Comparison of ENCODE assay signal across 8 cellular contexts in genomic region chr16:63146251-63146650, GRCh38.
"Had no signal": no experiment of that assay in that cellular context is flagged by ENCODE, and none has a peak within 500 bp of the region (broad histone marks: within the 10 kb centered on the region; RNA-seq: fewer than 3 reads in every experiment).

No MANE protein-coding gene starts in this region.

- DNase-seq: GDM1, GF-D8 had no signal

- FAIRE-seq: G401.6, GM12878, GM12891, GM12892, GM18507, GM19239 had no signal

- ATAC-seq: GM12878 had no signal

- H3K4me3 ChIP-seq: GM12878 had no signal
